Comparison of ENCODE assay signal across 11 cellular contexts in genomic region chr1:151475175-151475574, GRCh38. TPM values are rescaled to one million over a fixed set of nuclear protein-coding genes. Genes with fewer than 3 reads are reported as not detected.
DNase-seq lines count a peak whose midpoint lies in the region; ATAC-seq, FAIRE-seq and TF ChIP-seq lines count a peak whose summit lies in the region.
"Had no signal": no experiment of that assay in that cellular context is flagged by ENCODE, and none has a peak within 500 bp of the region (broad histone marks: within the 10 kb centered on the region; RNA-seq: fewer than 3 reads in every experiment).

No MANE protein-coding gene starts in this region.

- H3K14ac ChIP-seq in H1 (ENCODE audit: insufficient read length) = no peak overlapping the region

- H3K9me3 ChIP-seq in H1 (ENCODE audit: insufficient read depth in 2 of 2, low read depth in 1 of 2, low read length in 1 of 2) = no peaks in the 10 kb centered on the region
- H3K9me3 ChIP-seq: Caco-2 had no signal

- H2BK12ac ChIP-seq in H1 (ENCODE audit: low read depth, low read length) = no peak overlapping the region

- H3K27me3 ChIP-seq in H1 (replicated peaks in 1 of 4; ENCODE audit: control insufficient read depth in 3 of 4, extremely low read depth in 1 of 4, insufficient read depth in 3 of 4, low read length in 3 of 4) = no peaks in the 10 kb centered on the region

- H3K4ac ChIP-seq in H1 (replicated peaks; ENCODE audit: insufficient read length, low read depth, low read length) = no peak overlapping the region

- no peak overlapping the region for H4K91ac ChIP-seq in H1 (replicated peaks; ENCODE audit: insufficient read length, low read length)

- TF ChIP-seq RAD21 in H1 (IDR thresholded peaks at IDR 0.05 in 1 of 2, conservative IDR thresholded peaks at IDR 0.05 in 1 of 2; ENCODE audit: low read depth in 2 of 2, low read length in 2 of 2) = no peak

- H3K79me1 ChIP-seq in H1 (ENCODE audit: low read depth, low read length) = no peaks in the 10 kb centered on the region

- H3K79me2 ChIP-seq in H1 (ENCODE audit: control insufficient read depth in 1 of 2, insufficient read depth in 2 of 2, low read length in 2 of 2) = no peaks in the 10 kb centered on the region

- H3K4me1 ChIP-seq in H1 (replicated peaks in 1 of 4; ENCODE audit: control insufficient read depth in 3 of 4, insufficient read depth in 4 of 4, low read length in 3 of 4) = no peaks in the 10 kb centered on the region; a peak in 2 of 7 replicates

- H2AK5ac ChIP-seq in H1 (ENCODE audit: low read depth, low read length) = no peak overlapping the region

- H4K20me1 ChIP-seq in H1 (replicated peaks in 1 of 2; ENCODE audit: control insufficient read depth in 1 of 2, insufficient read depth in 2 of 2, low read length in 2 of 2) = no peaks in the 10 kb centered on the region

- H2AFZ ChIP-seq in H1 (ENCODE audit: low read length) = peak overlapping the region; percentile 15; the same call in 1 of the 2 replicates

- H3K9ac ChIP-seq in H1 (replicated peaks in 1 of 4; ENCODE audit: extremely low read depth in 1 of 4, low read depth in 3 of 4, low read length in 3 of 4) = no peak overlapping the region

- no peak overlapping the region for H2BK15ac ChIP-seq in H1 (ENCODE audit: low read length)

- no peak overlapping the region for H3K4me2 ChIP-seq in H1 (ENCODE audit: insufficient read depth in 1 of 2, low read depth in 2 of 2, low read length in 2 of 2)

- POLR2A ChIA-PET in H1 (lab: Charles Lee; ENCODE audit: partially characterized antibody) = interaction anchor here (0.6 to 8.6 kb wide), 8 partner anchors 9 to 66 kb away, joined by 3 to 91 read pairs (median 4); partner anchors contain the start of genes CGN and POGZ

- no peak overlapping the region for H4K8ac ChIP-seq in H1 (ENCODE audit: extremely low read depth, insufficient read depth, low read length)

- no peak overlapping the region for H4K5ac ChIP-seq in H1 (ENCODE audit: insufficient read length, low read depth, low read length)

- no peak overlapping the region for H3K56ac ChIP-seq in H1 (replicated peaks; ENCODE audit: insufficient read length, low read depth, low read length)

- H3K27ac ChIP-seq in H1 (ENCODE audit: low read depth, low read length) = no peak overlapping the region
- H3K27ac ChIP-seq: SK-N-MC had no signal

- no peak overlapping the region for H3K23ac ChIP-seq in H1 (ENCODE audit: insufficient read length)

- WGBS in H1 (ENCODE audit: extremely low coverage in 1 of 2, insufficient coverage in 1 of 2, insufficient read length in 1 of 2, insufficient replicate concordance in 2 of 2, low coverage in 1 of 2, low lambda C conversion rate in 2 of 2, missing lambda C conversion rate in 1 of 2), 2 experiments = 88% methylated on average over 1 of the region's 1 CpG; no CpG with 5 or more reads in 1 of the 2 experiments

- DNase-seq in H1 (ENCODE audit: low read depth in 1 of 2, low spot score in 2 of 2) (no peak), NCI-H748 (lab: John Stamatoyannopoulos, UW; ENCODE audit: unreplicated experiment) (no peak), head of caudate nucleus (no peak), epidermal melanocyte (ENCODE audit: insufficient read length, low spot score) (no peak), NCI-H146 treated with DMSO at 0.1 percent for 48 hours (lab: John Stamatoyannopoulos, UW; ENCODE audit: unreplicated experiment) (no peak)
- DNase-seq: Caco-2, NCI-H1092 had no signal

- no peak overlapping the region for H2BK120ac ChIP-seq in H1 (replicated peaks; ENCODE audit: low read depth, low read length)

- intact Hi-C loops in head of caudate nucleus (cut with DNase I) = no loop called here

- no peaks in the 10 kb centered on the region for H3K36me3 ChIP-seq in H1 (ENCODE audit: control insufficient read depth in 2 of 4, insufficient read depth in 4 of 4, low read length in 3 of 4)

- H2BK20ac ChIP-seq in H1 (ENCODE audit: low read length) = no peak overlapping the region

- ATAC-seq in GM18511 (IDR thresholded peaks at IDR 0.05; ENCODE audit: unreplicated experiment) (peak; percentile 78), GM21367 (IDR thresholded peaks at IDR 0.05; ENCODE audit: unreplicated experiment) (peak; percentile 70), HG03159 (IDR thresholded peaks at IDR 0.05; ENCODE audit: unreplicated experiment) (peak; percentile 84)

- no peak overlapping the region for H3K18ac ChIP-seq in H1 (ENCODE audit: extremely low read depth, low read length)

- CTCF ChIA-PET in H1 (lab: Charles Lee; ENCODE audit: partially characterized antibody) = interaction anchor here (0.6 to 2.7 kb wide), 9 partner anchors 8 to 171 kb away, joined by 3 to 11 read pairs (median 3); partner anchors contain the start of gene POGZ

- no peak for TF ChIP-seq CTCF in H1 (IDR thresholded peaks at IDR 0.05; ENCODE audit: control extremely low read depth in 1 of 3, insufficient read depth in 1 of 3, low read depth in 1 of 3, low read length in 3 of 3)

- no peak overlapping the region for H3K4me3 ChIP-seq in H1 (ENCODE audit: extremely low read depth in 1 of 4, insufficient read depth in 2 of 4, low read depth in 3 of 4, low read length in 4 of 4)
- H3K4me3 ChIP-seq: SK-N-MC had no signal

- no peak for TF ChIP-seq EP300 in H1 (IDR thresholded peaks at IDR 0.05; ENCODE audit: borderline replicate concordance in 1 of 2, low read depth in 2 of 2, low read length in 2 of 2)

- no peak overlapping the region for H2BK5ac ChIP-seq in H1 (ENCODE audit: low read depth, low read length)

- no peak for TF ChIP-seq POLR2A in H1 (IDR thresholded peaks at IDR 0.05; ENCODE audit: control extremely low read depth in 1 of 2, low read depth in 2 of 2, low read length in 2 of 2)

- no peaks in the 10 kb centered on the region for H3K23me2 ChIP-seq in H1 (ENCODE audit: low read depth, low read length)

- no peak for FAIRE-seq in H1 (lab: Jason Lieb, UNC)

TF ChIP-seq in H1, 55 proteins besides CTCF, POLR2A, EP300 and RAD21:
- TF ChIP-seq POLR2AphosphoS5 (IDR thresholded peaks at IDR 0.05; ENCODE audit: low read depth, low read length) = no peak
- no peak for TF ChIP-seq EGR1 (IDR thresholded peaks at IDR 0.05; ENCODE audit: borderline replicate concordance, low read depth, low read length)

RNA-seq across cellular contexts. Expression of gene POGZ, which starts 15.9 kb away (rescaled TPM):
- 105 and 109 TPM in 2 replicates for total RNA-seq in H1 (2021; fragmentation: NEBNext Ultra II Directional; extraction: Animal tissue kit (Norgen Biotek cat#: 25700))
- polyA plus RNA-seq in H1 (2011; rRNA removed) = 66.4 and 69.7 TPM in 2 replicates
- polyA plus RNA-seq in H1 (2011; cell fraction: cytosol; rRNA removed) = 46.1 TPM
- polyA plus RNA-seq in H1 (2011; cell fraction: nucleus; rRNA removed) = 145 TPM
- 55.6 to 61.6 TPM (median 57.5 TPM) in 4 replicates for polyA plus RNA-seq in H1 (2012, experiment 1 of 2)
- 9.3 TPM for polyA plus RNA-seq in H1 (2012, experiment 2 of 2)
- 52.3 TPM for polyA plus RNA-seq in H1 (2013, experiment 1 of 2)
- polyA plus RNA-seq in H1 (2013, experiment 2 of 2) = 40.6 TPM
- polyA minus RNA-seq in H1 (2011; rRNA and poly(A)+ RNA removed) = 183 and 207 TPM in 2 replicates
- 75.4 TPM for polyA minus RNA-seq in H1 (2011; cell fraction: cytosol; rRNA and poly(A)+ RNA removed)
- 133 TPM for polyA minus RNA-seq in H1 (2011; cell fraction: nucleus; rRNA and poly(A)+ RNA removed)

RNA-seq across cellular contexts. Expression of gene CGN, which starts 36.0 kb away (rescaled TPM):
- 52.7 and 54.6 TPM in 2 replicates for total RNA-seq in H1 (2021; fragmentation: NEBNext Ultra II Directional; extraction: Animal tissue kit (Norgen Biotek cat#: 25700))
- 15.9 and 20.4 TPM in 2 replicates for polyA plus RNA-seq in H1 (2011; rRNA removed)
- 15.1 TPM for polyA plus RNA-seq in H1 (2011; cell fraction: cytosol; rRNA removed)
- polyA plus RNA-seq in H1 (2011; cell fraction: nucleus; rRNA removed) = 98.4 TPM
- 47.3 to 55.8 TPM (median 50.2 TPM) in 4 replicates for polyA plus RNA-seq in H1 (2012, experiment 1 of 2)
- polyA plus RNA-seq in H1 (2012, experiment 2 of 2) = 15.9 TPM
- polyA plus RNA-seq in H1 (2013, experiment 1 of 2) = 59.6 TPM
- 59.3 TPM for polyA plus RNA-seq in H1 (2013, experiment 2 of 2)
- polyA minus RNA-seq in H1 (2011; rRNA and poly(A)+ RNA removed) = 29.1 and 30.2 TPM in 2 replicates
- polyA minus RNA-seq in H1 (2011; cell fraction: cytosol; rRNA and poly(A)+ RNA removed) = 14.6 TPM
- polyA minus RNA-seq in H1 (2011; cell fraction: nucleus; rRNA and poly(A)+ RNA removed) = 28.5 TPM
